ENCODE assay signal across 1 cellular context in genomic region chr1:42822833-42823392, GRCh38.
A peak's percentile ranks its signal among the peaks of the same experiment; 100 is the strongest.
TF ChIP-seq lines count a peak whose summit lies in the region.

No MANE protein-coding gene starts in this region.

TF ChIP-seq in K562, 482 proteins besides CTCF, POLR2A, EP300 and RAD21 (continued from another document and continues in another):
- TF ChIP-seq FOXA3 (CRISPR knock-in tag; conservative IDR thresholded peaks at IDR 0.05 in 1 of 2, IDR thresholded peaks at IDR 0.05 in 1 of 2) (no peak), ETS1 (conservative IDR thresholded peaks at IDR 0.05; ENCODE audit: control insufficient read depth, low read depth, low read length) (no peak), RBM34 (IDR thresholded peaks at IDR 0.05; ENCODE audit: borderline replicate concordance, insufficient read depth, low read length) (no peak), ARNT (IDR thresholded peaks at IDR 0.05) (0 out of 4 replicates have a peak, but pooled peaks of 1 of the 2 experiments have one; percentile 46), ZNF561 (CRISPR knock-in tag; conservative IDR thresholded peaks at IDR 0.05) (no peak), ZBTB34 (CRISPR knock-in tag; IDR thresholded peaks at IDR 0.05) (no peak), CBFA2T3 (IDR thresholded peaks at IDR 0.05) (peak; percentile 38; the same call in 1 of the 2 replicates), SMARCC2 (IDR thresholded peaks at IDR 0.05; ENCODE audit: low read depth) (peak; percentile 35; the same call in 1 of the 2 replicates), GATAD2B (IDR thresholded peaks at IDR 0.05; ENCODE audit: borderline replicate concordance) (peak; percentile 10; the same call in 1 of the 2 replicates), KDM1A (IDR thresholded peaks at IDR 0.05) (peak in 1 of 2 experiments; percentile 62; a peak in 3 of 4 replicates), LEF1 (IDR thresholded peaks at IDR 0.05) (0 out of 2 replicates have a peak, but pooled peaks have one; percentile 33), CUX1 (CRISPR knock-in tag; IDR thresholded peaks at IDR 0.05) (0 out of 2 replicates have a peak, but pooled peaks have one; percentile 23), AFF1 (IDR thresholded peaks at IDR 0.05; ENCODE audit: low read depth in 1 of 2, partially characterized antibody in 2 of 2) (peak in 1 of 2 experiments; percentile 23), REST (CRISPR knock-in tag; IDR thresholded peaks at IDR 0.05; ENCODE audit: low read depth) (no peak), SMARCA4 (IDR thresholded peaks at IDR 0.05) (peak; percentile 78), FOXK2 (conservative IDR thresholded peaks at IDR 0.05 in 1 of 2, IDR thresholded peaks at IDR 0.05 in 1 of 2; ENCODE audit: low read depth in 2 of 2) (peak in 1 of 2 experiments; percentile 45; a peak in 1 of 4 replicates), ZNF507 (tag; conservative IDR thresholded peaks at IDR 0.05) (no peak), CREB3 (tag; conservative IDR thresholded peaks at IDR 0.05; ENCODE audit: low read depth) (no peak), PHF20 (IDR thresholded peaks at IDR 0.05; ENCODE audit: partially characterized antibody) (no peak), ZBTB40 (IDR thresholded peaks at IDR 0.05) (0 out of 2 replicates have a peak, but pooled peaks have one; percentile 21), ZBTB40 (CRISPR knock-in tag; IDR thresholded peaks at IDR 0.05) (no peak), ZNF583 (CRISPR knock-in tag; IDR thresholded peaks at IDR 0.05) (no peak), HES1 (IDR thresholded peaks at IDR 0.05; ENCODE audit: low read depth) (peak; percentile 24; the same call in 1 of the 2 replicates)
